ENCODE assay signal across 1 cellular context in the genomic region with DNA sequence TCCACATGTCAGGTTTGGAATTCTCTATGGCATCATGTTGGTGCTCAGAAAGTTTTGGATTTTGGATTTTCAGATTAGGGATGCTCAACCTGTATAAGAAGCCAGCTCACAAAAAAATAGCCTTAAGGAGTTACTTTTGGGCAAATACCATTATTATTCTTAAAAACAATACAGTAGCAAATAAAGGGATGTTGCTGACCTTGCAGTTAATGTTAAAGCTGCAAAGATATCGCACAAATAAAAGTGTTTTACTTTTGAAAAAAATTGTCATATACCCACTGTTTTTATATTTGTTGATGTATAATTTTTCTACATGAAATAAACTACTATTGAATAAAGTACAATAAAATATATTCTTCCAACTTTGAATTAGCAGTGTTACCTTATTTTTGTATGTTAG.
TF ChIP-seq lines count a peak whose summit lies in the region.

No MANE protein-coding gene starts in this region.

TF ChIP-seq in K562, 482 proteins besides CTCF, POLR2A, EP300 and RAD21 (continued from another document):
- 0 out of 2 replicates have a peak, but pooled peaks have one; percentile 8 for TF ChIP-seq MAFG (tag; conservative IDR thresholded peaks at IDR 0.05)
- TF ChIP-seq ZNF316 (IDR thresholded peaks at IDR 0.05) = peak; percentile 73; the same call in 1 of the 2 replicates
- TF ChIP-seq MAFF (IDR thresholded peaks at IDR 0.05; ENCODE audit: low read length) = peak; percentile 40
- no peak for TF ChIP-seq EHMT2 (IDR thresholded peaks at IDR 0.05)
